ENCODE assay signal across 7 cellular contexts in genomic region chr2:200455958-200456421, GRCh38. TPM values are rescaled to one million over a fixed set of nuclear protein-coding genes. Genes with fewer than 3 reads are reported as not detected.
A peak's percentile ranks its signal among the peaks of the same experiment; 100 is the strongest.
DNase-seq lines count a peak whose midpoint lies in the region; ATAC-seq, FAIRE-seq and TF ChIP-seq lines count a peak whose summit lies in the region.

No MANE protein-coding gene starts in this region.

- in situ Hi-C loops in gastrocnemius medialis (cut with MboI; ENCODE audit: low sequenced_read_pairs in 4 of 4), result loop anchor here in 1 of 4 donors (25.0 kb wide), 1 partner anchor 144 kb away; the partner anchor contains the start of gene SPATS2L

- no peak overlapping the region for H3K9ac ChIP-seq in neural progenitor cell

- no peaks in the 10 kb centered on the region for H3F3A ChIP-seq in neural progenitor cell (ENCODE audit: low read depth)

- no peaks in the 10 kb centered on the region for H3K79me2 ChIP-seq in neural progenitor cell (ENCODE audit: low read depth)

- H3K36me3 ChIP-seq in neural progenitor cell (no peaks in the 10 kb centered on the region), gastrocnemius medialis (no peaks in the 10 kb centered on the region)

- H3K4me3 Mint-ChIP-seq in activated CD4-positive, alpha-beta memory T cell treated with anti-CD3 and anti-CD28 coated beads for 36 hours, result peak overlapping the region; percentile 20
- H3K4me3 Mint-ChIP-seq in neural progenitor cell, result no peak overlapping the region

- intact Hi-C loops in activated CD4-positive, alpha-beta memory T cell treated with anti-CD3 and anti-CD28 coated beads for 36 hours (cut with micrococcal nuclease), result loop anchor here (1.0 to 2.0 kb wide), 9 partner anchors 9 to 673 kb away; partner anchors contain the start of genes SGO2 and SPATS2L
- intact Hi-C loops in gastrocnemius medialis (cut with DNase I; ENCODE audit: low total_unique reads), result no loop called here

- POLR2A ChIA-PET in activated CD4-positive, alpha-beta memory T cell treated with anti-CD3 and anti-CD28 coated beads for 36 hours (lab: Charles Lee), result interaction anchor here (0.7 to 4.0 kb wide), 8 partner anchors 8 to 150 kb away, joined by 3 to 44 read pairs (median 3); partner anchors contain the start of gene SPATS2L

- H3K4me3 ChIP-seq in neural progenitor cell (no peak overlapping the region), gastrocnemius medialis (no peak overlapping the region)

- H3K4me1 Mint-ChIP-seq in activated CD4-positive, alpha-beta memory T cell treated with anti-CD3 and anti-CD28 coated beads for 36 hours (ENCODE audit: low read depth), result peaks cover 32% of the 10 kb centered on the region
- peaks cover 7% of the 10 kb centered on the region for H3K4me1 Mint-ChIP-seq in neural progenitor cell

- no peak for DNase-seq in GM19239 (ENCODE audit: insufficient read length, low spot score)
- DNase-seq in activated CD4-positive, alpha-beta memory T cell treated with anti-CD3 and anti-CD28 coated beads for 36 hours, result peak; percentile 82
- no peak for DNase-seq in neural progenitor cell (ENCODE audit: low spot score)
- no peak for DNase-seq in gastrocnemius medialis
- no peak for DNase-seq in mucosa of gallbladder (ENCODE audit: low spot score)
- no peak for DNase-seq in DMS 273 (lab: John Stamatoyannopoulos, UW; ENCODE audit: unreplicated experiment)

- H3K4me2 ChIP-seq in neural progenitor cell, result no peak overlapping the region

- H2AFZ ChIP-seq in neural progenitor cell (replicated peaks), result no peak overlapping the region

- peaks cover 8% of the 10 kb centered on the region for H3K4me1 ChIP-seq in neural progenitor cell
- peaks cover 12 to 16% of the 10 kb centered on the region in 2 donors for H3K4me1 ChIP-seq in gastrocnemius medialis

- peaks cover 2% of the 10 kb centered on the region for H3K36me3 Mint-ChIP-seq in activated CD4-positive, alpha-beta memory T cell treated with anti-CD3 and anti-CD28 coated beads for 36 hours
- H3K36me3 Mint-ChIP-seq in neural progenitor cell, result peaks cover 11% of the 10 kb centered on the region

- peak overlapping the region; percentile 91 for H3K27ac Mint-ChIP-seq in activated CD4-positive, alpha-beta memory T cell treated with anti-CD3 and anti-CD28 coated beads for 36 hours
- peak overlapping the region; percentile 20 for H3K27ac Mint-ChIP-seq in neural progenitor cell

- H3K27ac ChIP-seq in neural progenitor cell (no peak overlapping the region), gastrocnemius medialis (no peak overlapping the region)

- CTCF ChIA-PET in activated CD4-positive, alpha-beta memory T cell treated with anti-CD3 and anti-CD28 coated beads for 36 hours (lab: Charles Lee), result interaction anchor here (0.6 to 3.0 kb wide), 5 partner anchors 10 to 470 kb away, joined by 3 to 18 read pairs (median 3); no protein-coding TSS in a partner anchor

- ATAC-seq in HG02970 (IDR thresholded peaks at IDR 0.05; ENCODE audit: low FRiP score, unreplicated experiment) (peak; percentile 42), gastrocnemius medialis (no peak)

- H3K27me3 ChIP-seq in neural progenitor cell (no peaks in the 10 kb centered on the region), gastrocnemius medialis (no peaks in the 10 kb centered on the region)

- no peaks in the 10 kb centered on the region for H4K20me1 ChIP-seq in neural progenitor cell (ENCODE audit: low read depth)

- no peaks in the 10 kb centered on the region for H3K27me3 Mint-ChIP-seq in activated CD4-positive, alpha-beta memory T cell treated with anti-CD3 and anti-CD28 coated beads for 36 hours
- no peaks in the 10 kb centered on the region for H3K27me3 Mint-ChIP-seq in neural progenitor cell (ENCODE audit: insufficient read depth, low read depth)

- TF ChIP-seq CTCF in neural progenitor cell (IDR thresholded peaks at IDR 0.05) (no peak), gastrocnemius medialis (IDR thresholded peaks at IDR 0.05 in 4 of 5, conservative IDR thresholded peaks at IDR 0.05 in 1 of 5) (no peak)

- H3K9me3 ChIP-seq in neural progenitor cell (ENCODE audit: low read depth) (no peaks in the 10 kb centered on the region), gastrocnemius medialis (no peaks in the 10 kb centered on the region)

- FAIRE-seq in GM19239 (lab: Jason Lieb, UNC), result peak; percentile 64

- H3K9me3 Mint-ChIP-seq in activated CD4-positive, alpha-beta memory T cell treated with anti-CD3 and anti-CD28 coated beads for 36 hours, result no peaks in the 10 kb centered on the region
- no peaks in the 10 kb centered on the region for H3K9me3 Mint-ChIP-seq in neural progenitor cell

- no peak for TF ChIP-seq POLR2A in gastrocnemius medialis (IDR thresholded peaks at IDR 0.05)

RNA-seq across cellular contexts. Expression of gene KCTD18, which starts 53.9 kb away (rescaled TPM):
- total RNA-seq in activated CD4-positive, alpha-beta memory T cell treated with anti-CD3 and anti-CD28 coated beads for 36 hours, result 10 to 100 TPM; 13.8 to 14.9 TPM
- total RNA-seq in neural progenitor cell (ENCODE audit: low replicate concordance), result 9.5 and 15.0 TPM in 2 replicates
- total RNA-seq in gastrocnemius medialis, result 10 to 100 TPM; 16.6 to 20.1 (median 19.6) TPM
- total RNA-seq in mucosa of gallbladder, result 16.1 TPM
